6 cellular contexts compared by ENCODE assay signal in genomic region chr15:43659727-43660126, GRCh38. TPM values are rescaled to one million over a fixed set of nuclear protein-coding genes. Genes with fewer than 3 reads are reported as not detected.
"Had no signal": no experiment of that assay in that cellular context is flagged by ENCODE, and none has a peak within 500 bp of the region (broad histone marks: within the 10 kb centered on the region; RNA-seq: fewer than 3 reads in every experiment).

No MANE protein-coding gene starts in this region.

RNA-seq across cellular contexts. Expression of gene CKMT1A, which starts 33.9 kb away (rescaled TPM):
- total RNA-seq: activated naive CD4-positive, alpha-beta T cell treated with anti-CD3 and anti-CD28 coated beads, Interleukin-2, amount 50 U/mL, for 72 hours; activated naive CD8-positive, alpha-beta T cell treated with anti-CD3 and anti-CD28 coated beads, Interleukin-2, amount 10 ng/mL, durations not matched to agents 7 days and 5 days; activated T-cell treated with anti-CD3 and anti-CD28 coated beads, Interleukin-2, amount 50 U/mL, for 4 hours; aorta; ascending aorta; chondrocyte had no signal

RNA-seq across cellular contexts. Expression of gene STRC, which starts 41.1 kb away (rescaled TPM):
- total RNA-seq: ascending aorta had no signal
